Comparison of ENCODE assay signal across 13 cellular contexts in the genomic region with DNA sequence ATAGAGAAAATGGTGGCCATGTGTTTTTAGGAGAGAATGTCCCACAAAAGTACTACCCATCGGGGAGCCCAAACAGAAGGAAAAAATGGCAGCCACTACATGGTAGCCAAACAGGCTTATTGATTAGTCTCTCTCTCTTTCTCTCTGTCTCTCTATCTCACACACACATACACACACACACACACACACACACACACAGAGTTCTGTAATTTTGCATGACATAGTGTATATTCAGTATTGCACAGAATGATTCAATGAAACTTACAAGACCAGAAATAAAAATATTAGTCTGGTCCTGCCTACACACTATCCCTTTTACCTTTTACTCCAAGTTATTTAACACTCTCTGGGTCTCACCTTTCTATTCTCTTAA.
A peak's percentile ranks its signal among the peaks of the same experiment; 100 is the strongest.
DNase-seq lines count a peak whose midpoint lies in the region; ATAC-seq and TF ChIP-seq lines count a peak whose summit lies in the region.
"Had no signal": no experiment of that assay in that cellular context is flagged by ENCODE, and none has a peak within 500 bp of the region (broad histone marks: within the 10 kb centered on the region; RNA-seq: fewer than 3 reads in every experiment).

No MANE protein-coding gene starts in this region.

- no peak overlapping the region for H2AK5ac ChIP-seq in H9 (ENCODE audit: insufficient read length, low read length)

- no peak overlapping the region for H2BK5ac ChIP-seq in H9 (ENCODE audit: insufficient read length, low read length)

- DNase-seq in stimulated activated naive CD8-positive, alpha-beta T cell treated with anti-CD3 and anti-CD28 coated beads, Interleukin-15, Interleukin-2, amounts not matched to agents 100 U/mL and 50 U/mL, for 24 hours, result no peak
- DNase-seq in T-helper 17 cell (no peak), fibroblast of pulmonary artery (ENCODE audit: low read depth) (peak; percentile 14), BE2C (no peak), NCI-H1105 treated with DMSO at 0.1 percent for 48 hours (lab: John Stamatoyannopoulos, UW) (no peak), H9 (no peak)
- DNase-seq: aorta, COR-L47, heart left ventricle had no signal

- H3K27me3 ChIP-seq in BE2C (no peaks in the 10 kb centered on the region), H9 (ENCODE audit: insufficient read depth, low read length) (no peaks in the 10 kb centered on the region)
- H3K27me3 ChIP-seq: heart left ventricle, right atrium auricular region had no signal

- no peak overlapping the region for H2BK15ac ChIP-seq in H9 (ENCODE audit: low read depth, low read length)

- peaks cover 5% of the 10 kb centered on the region for H3K9me3 Mint-ChIP-seq in stimulated activated naive CD8-positive, alpha-beta T cell treated with anti-CD3 and anti-CD28 coated beads, Interleukin-15, Interleukin-2, amounts not matched to agents 100 ng/mL and 50 ng/mL, for 24 hours
- peaks cover 0 to 2% of the 10 kb centered on the region in 2 experiments; a peak in 1 of 5 replicates for H3K9me3 Mint-ChIP-seq in H9

- no peaks in the 10 kb centered on the region for H3K79me2 ChIP-seq in H9 (ENCODE audit: insufficient read depth, low read length)

- H2BK120ac ChIP-seq in H9 (ENCODE audit: low read depth, low read length, poor library complexity, severe bottlenecking), result no peak overlapping the region

- H4K8ac ChIP-seq in H9 (replicated peaks; ENCODE audit: insufficient read length, low read depth, low read length), result no peak overlapping the region

- no peak overlapping the region for H3K27ac ChIP-seq in H9 (ENCODE audit: insufficient read length, low read depth, low read length)
- H3K27ac ChIP-seq: right atrium auricular region had no signal

- H3K23ac ChIP-seq in H9 (ENCODE audit: insufficient read length, low read depth, low read length), result no peak overlapping the region

- no peak overlapping the region for H3K56ac ChIP-seq in H9 (ENCODE audit: insufficient read length, low read depth, low read length)

- no peak overlapping the region for H3K9ac ChIP-seq in H9 (ENCODE audit: extremely low read depth, insufficient read length, low read length)

- WGBS in H9 (ENCODE audit: extremely low coverage, insufficient read length, low lambda C conversion rate), result no CpG with 5 or more reads among the region's 1 CpG

- H4K91ac ChIP-seq in H9 (ENCODE audit: insufficient read length, low read depth, low read length), result no peak overlapping the region

- H3K4me1 Mint-ChIP-seq in stimulated activated naive CD8-positive, alpha-beta T cell treated with anti-CD3 and anti-CD28 coated beads, Interleukin-15, Interleukin-2, amounts not matched to agents 100 ng/mL and 50 ng/mL, for 24 hours (ENCODE audit: low read depth), result peaks cover 65% of the 10 kb centered on the region
- H3K4me1 Mint-ChIP-seq in T-helper 17 cell, result peaks cover 44% of the 10 kb centered on the region
- H3K4me1 Mint-ChIP-seq in H9, result peaks cover 9 to 13% of the 10 kb centered on the region in 2 experiments

- no peak overlapping the region for H2BK20ac ChIP-seq in H9 (ENCODE audit: low read depth, low read length, poor library complexity, severe bottlenecking)

- no peak overlapping the region for H3K4ac ChIP-seq in H9 (ENCODE audit: low read depth, low read length)

- no peak overlapping the region for H4K5ac ChIP-seq in H9 (ENCODE audit: insufficient read length, low read depth, low read length)

- no peak overlapping the region for H3T11ph ChIP-seq in H9 (ENCODE audit: low read length)

- peak overlapping the region; percentile 88 for H3K4me3 Mint-ChIP-seq in stimulated activated naive CD8-positive, alpha-beta T cell treated with anti-CD3 and anti-CD28 coated beads, Interleukin-15, Interleukin-2, amounts not matched to agents 100 ng/mL and 50 ng/mL, for 24 hours
- H3K4me3 Mint-ChIP-seq in T-helper 17 cell (peak overlapping the region; percentile 89), H9 (no peak overlapping the region)

- no peak overlapping the region for H2AFZ ChIP-seq in H9 (ENCODE audit: low read length)

- H3K36me3 Mint-ChIP-seq in stimulated activated naive CD8-positive, alpha-beta T cell treated with anti-CD3 and anti-CD28 coated beads, Interleukin-15, Interleukin-2, amounts not matched to agents 100 ng/mL and 50 ng/mL, for 24 hours (ENCODE audit: low read depth), result no peaks in the 10 kb centered on the region
- H3K36me3 Mint-ChIP-seq in T-helper 17 cell (ENCODE audit: low read depth) (no peaks in the 10 kb centered on the region), H9 (ENCODE audit: insufficient read depth in 1 of 3, low read depth in 3 of 3) (no peaks in the 10 kb centered on the region)

- H3K18ac ChIP-seq in H9 (ENCODE audit: insufficient read length, low read depth, low read length), result no peak overlapping the region

- no peak overlapping the region for H2BK12ac ChIP-seq in H9 (ENCODE audit: insufficient read length, low read depth, low read length)

- no peaks in the 10 kb centered on the region for H3K36me3 ChIP-seq in BE2C
- H3K36me3 ChIP-seq: HAP-1, heart left ventricle, right atrium auricular region had no signal

- H3K9me3 ChIP-seq in T-helper 17 cell (ENCODE audit: control insufficient read depth, low read length, poor library complexity, severe bottlenecking) (no peaks in the 10 kb centered on the region), BE2C (no peaks in the 10 kb centered on the region), H9 (ENCODE audit: control insufficient read depth, low read depth, low read length) (no peaks in the 10 kb centered on the region)
- H3K9me3 ChIP-seq: HAP-1, heart left ventricle, right atrium auricular region had no signal

- H3K4me2 ChIP-seq in H9 (ENCODE audit: insufficient read depth, insufficient read length, low read length), result no peak overlapping the region

- H3K4me1 ChIP-seq in BE2C (peaks cover 26% of the 10 kb centered on the region), H9 (ENCODE audit: insufficient read depth, low read length) (no peaks in the 10 kb centered on the region; the same call in 1 of the 2 replicates)
- H3K4me1 ChIP-seq: HAP-1 had no signal

- no peaks in the 10 kb centered on the region for H4K20me1 ChIP-seq in H9 (ENCODE audit: control insufficient read depth, insufficient read depth, insufficient read length)

- H3K27ac Mint-ChIP-seq in stimulated activated naive CD8-positive, alpha-beta T cell treated with anti-CD3 and anti-CD28 coated beads, Interleukin-15, Interleukin-2, amounts not matched to agents 100 ng/mL and 50 ng/mL, for 24 hours, result peak overlapping the region; percentile 88
- H3K27ac Mint-ChIP-seq in T-helper 17 cell (peak overlapping the region; percentile 96), H9 (no peak overlapping the region)

- H3K4me3 ChIP-seq in fibroblast of pulmonary artery (replicated peaks; ENCODE audit: low read depth, low read length), result no peak overlapping the region
- no peak overlapping the region for H3K4me3 ChIP-seq in BE2C (ENCODE audit: low read depth, low read length)
- H3K4me3 ChIP-seq: HAP-1, right atrium auricular region had no signal

- no peaks in the 10 kb centered on the region for H3K79me1 ChIP-seq in H9 (ENCODE audit: insufficient read depth, low read depth, low read length, poor library complexity, severe bottlenecking)

- no peak for TF ChIP-seq CTCF in fibroblast of pulmonary artery (IDR thresholded peaks at IDR 0.05; ENCODE audit: low read length, missing control alignments)
- TF ChIP-seq CTCF in BE2C (IDR thresholded peaks at IDR 0.05; ENCODE audit: low read depth, low read length), result no peak
- no peak for TF ChIP-seq CTCF in H9 (conservative IDR thresholded peaks at IDR 0.05)

- no peak for ATAC-seq in stimulated activated naive CD8-positive, alpha-beta T cell treated with anti-CD3 and anti-CD28 coated beads, Interleukin-15, Interleukin-2, amounts not matched to agents 100 U/mL and 50 U/mL, for 24 hours
- ATAC-seq in T-helper 17 cell, result no peak
- ATAC-seq in HG03097 (IDR thresholded peaks at IDR 0.05; ENCODE audit: low FRiP score, unreplicated experiment), result no peak
- ATAC-seq: heart left ventricle had no signal

- H3K14ac ChIP-seq in H9 (ENCODE audit: insufficient read depth, low read length), result no peak overlapping the region

- H3K23me2 ChIP-seq in H9 (ENCODE audit: insufficient read length, low read depth, low read length, poor library complexity, severe bottlenecking), result no peaks in the 10 kb centered on the region

- no peaks in the 10 kb centered on the region for H3K27me3 Mint-ChIP-seq in stimulated activated naive CD8-positive, alpha-beta T cell treated with anti-CD3 and anti-CD28 coated beads, Interleukin-15, Interleukin-2, amounts not matched to agents 100 ng/mL and 50 ng/mL, for 24 hours
- H3K27me3 Mint-ChIP-seq in T-helper 17 cell (no peaks in the 10 kb centered on the region), H9 (ENCODE audit: low read depth) (no peaks in the 10 kb centered on the region)

Comparison
In these comparisons a context has a peak if more than half of its experiments do, and no peak if none do; other contexts are left out.
1. H3K27ac Mint-ChIP-seq: peak in stimulated activated naive CD8-positive, alpha-beta T cell treated with anti-CD3 and anti-CD28 coated beads, Interleukin-15, Interleukin-2, amounts not matched to agents 100 ng/mL and 50 ng/mL, for 24 hours (single experiment) and T-helper 17 cell (single experiment); none in H9 (0 of 3).
2. H3K4me3 Mint-ChIP-seq: peak in stimulated activated naive CD8-positive, alpha-beta T cell treated with anti-CD3 and anti-CD28 coated beads, Interleukin-15, Interleukin-2, amounts not matched to agents 100 ng/mL and 50 ng/mL, for 24 hours (single experiment) and T-helper 17 cell (single experiment); none in H9 (0 of 2).